Comparison of ENCODE assay signal across 8 cellular contexts in genomic region chr2:127811397-127811860, GRCh38. TPM values are rescaled to one million over a fixed set of nuclear protein-coding genes. Genes with fewer than 3 reads are reported as not detected.
DNase-seq lines count a peak whose midpoint lies in the region; TF ChIP-seq lines count a peak whose summit lies in the region.

No MANE protein-coding gene starts in this region.

- no peak for DNase-seq in activated T-cell treated with anti-CD3 and anti-CD28 coated beads, Interleukin-2, amount 50 U/mL, for 24 hours
- DNase-seq in activated T-cell treated with anti-CD3 and anti-CD28 coated beads, Interleukin-2, amount 50 U/mL, for 48 hours: no peak
- DNase-seq in MM.1S: no peak
- no peak for DNase-seq in GM13976 (ENCODE audit: low spot score)
- DNase-seq in stimulated activated CD4-positive, alpha-beta T cell treated with anti-CD3 and anti-CD28 coated beads, Interleukin-12 subunit alpha, Interleukin-12 subunit beta, amount 100 ng/mL, for 4 hours: no peak
- DNase-seq in mucosa of gallbladder (ENCODE audit: low spot score): no peak

- peaks cover 39% of the 10 kb centered on the region for H3K4me1 Mint-ChIP-seq in activated T-cell treated with anti-CD3 and anti-CD28 coated beads, Interleukin-2, amount 50 U/mL, for 24 hours (ENCODE audit: low read depth)
- H3K4me1 Mint-ChIP-seq in dendritic cell treated with granulocyte-macrophage colony-stimulating factor and Interleukin-4, amounts not matched to agents 40 ng/mL and 50 ng/mL, for 4 days (ENCODE audit: low read depth): peaks cover 29% of the 10 kb centered on the region

- H3K9me2 ChIP-seq in MM.1S (replicated peaks; ENCODE audit: insufficient read depth, low read length): no peaks in the 10 kb centered on the region

- H3K9me3 ChIP-seq in MM.1S (replicated peaks; ENCODE audit: insufficient read depth, low read length) (no peaks in the 10 kb centered on the region), mononuclear cell (ENCODE audit: low read depth, low read length) (no peaks in the 10 kb centered on the region)

- intact Hi-C loops in dendritic cell treated with granulocyte-macrophage colony-stimulating factor and Interleukin-4, amounts not matched to agents 40 ng/mL and 50 ng/mL, for 4 days (cut with micrococcal nuclease): loop anchor here (2.0 kb wide), 1 partner anchor 47 kb away; the partner anchor contains the start of gene POLR2D

- in situ Hi-C loops in GM13976 (cut with MboI; ENCODE audit: low sequenced_read_pairs, unreplicated experiment): no loop called here

- peaks cover 25% of the 10 kb centered on the region for H3F3A ChIP-seq in MM.1S (ENCODE audit: insufficient read depth, low read length)

- TF ChIP-seq CTCF in MM.1S (IDR thresholded peaks at IDR 0.05; ENCODE audit: low read length) (no peak), GM13976 (IDR thresholded peaks at IDR 0.05; ENCODE audit: borderline replicate concordance, control extremely low read depth, extremely low read depth, insufficient read depth, missing control alignments) (no peak)

- H2AFZ ChIP-seq in MM.1S (ENCODE audit: low read length): peak overlapping the region; percentile 85

- no peaks in the 10 kb centered on the region for H3K36me3 ChIP-seq in MM.1S (replicated peaks; ENCODE audit: insufficient read depth, low read length)

- H3K27ac Mint-ChIP-seq in activated T-cell treated with anti-CD3 and anti-CD28 coated beads, Interleukin-2, amount 50 U/mL, for 24 hours: peak overlapping the region; percentile 100
- peak overlapping the region; percentile 97 for H3K27ac Mint-ChIP-seq in dendritic cell treated with granulocyte-macrophage colony-stimulating factor and Interleukin-4, amounts not matched to agents 40 ng/mL and 50 ng/mL, for 4 days

- H3K9ac ChIP-seq in MM.1S (ENCODE audit: low read length): peak overlapping the region; percentile 97

- H3K4me3 ChIP-seq in MM.1S (ENCODE audit: low read length) (peak overlapping the region; percentile 77), mononuclear cell (ENCODE audit: low read length) (peak overlapping the region; percentile 90)

- H3K27me3 Mint-ChIP-seq in activated T-cell treated with anti-CD3 and anti-CD28 coated beads, Interleukin-2, amount 50 U/mL, for 24 hours: no peaks in the 10 kb centered on the region
- no peaks in the 10 kb centered on the region for H3K27me3 Mint-ChIP-seq in dendritic cell treated with granulocyte-macrophage colony-stimulating factor and Interleukin-4, amounts not matched to agents 40 ng/mL and 50 ng/mL, for 4 days

- peak overlapping the region; percentile 76 for H3K4me2 ChIP-seq in MM.1S (ENCODE audit: low read depth, low read length)

- peaks cover 22% of the 10 kb centered on the region; the same call in 1 of the 2 replicates for H4K20me1 ChIP-seq in MM.1S (ENCODE audit: insufficient read depth, low read length)

- peaks cover 33% of the 10 kb centered on the region for H3K36me3 Mint-ChIP-seq in activated T-cell treated with anti-CD3 and anti-CD28 coated beads, Interleukin-2, amount 50 U/mL, for 24 hours (ENCODE audit: low read depth)
- H3K36me3 Mint-ChIP-seq in dendritic cell treated with granulocyte-macrophage colony-stimulating factor and Interleukin-4, amounts not matched to agents 40 ng/mL and 50 ng/mL, for 4 days (ENCODE audit: low read depth): peaks cover 19% of the 10 kb centered on the region

- H3K4me1 ChIP-seq in MM.1S (ENCODE audit: low read length) (peaks cover 28% of the 10 kb centered on the region), mononuclear cell (ENCODE audit: insufficient read depth, low read length) (peaks cover 26% of the 10 kb centered on the region)

- H3K27ac ChIP-seq in MM.1S (ENCODE audit: low read length): peak overlapping the region; percentile 96

- H3K27me3 ChIP-seq in MM.1S (replicated peaks; ENCODE audit: insufficient read depth, low read length): no peaks in the 10 kb centered on the region
- no peaks in the 10 kb centered on the region for H3K27me3 ChIP-seq in mononuclear cell (ENCODE audit: insufficient read depth, low read length)

- peak overlapping the region; percentile 99 for H3K4me3 Mint-ChIP-seq in activated T-cell treated with anti-CD3 and anti-CD28 coated beads, Interleukin-2, amount 50 U/mL, for 24 hours
- peak overlapping the region; percentile 91 for H3K4me3 Mint-ChIP-seq in dendritic cell treated with granulocyte-macrophage colony-stimulating factor and Interleukin-4, amounts not matched to agents 40 ng/mL and 50 ng/mL, for 4 days

- H3K9me3 Mint-ChIP-seq in activated T-cell treated with anti-CD3 and anti-CD28 coated beads, Interleukin-2, amount 50 U/mL, for 24 hours: no peaks in the 10 kb centered on the region
- no peaks in the 10 kb centered on the region for H3K9me3 Mint-ChIP-seq in dendritic cell treated with granulocyte-macrophage colony-stimulating factor and Interleukin-4, amounts not matched to agents 40 ng/mL and 50 ng/mL, for 4 days

- peaks cover 52% of the 10 kb centered on the region for H3K79me2 ChIP-seq in MM.1S (ENCODE audit: low read length)

RNA-seq across cellular contexts. Expression of gene WDR33, which starts 0.5 kb away (rescaled TPM):
- total RNA-seq in mononuclear cell (68.0 TPM), mucosa of gallbladder (49.2 TPM)

RNA-seq across cellular contexts. Expression of gene POLR2D, which starts 46.5 kb away (rescaled TPM):
- total RNA-seq in mononuclear cell (17.0 TPM), mucosa of gallbladder (21.4 TPM)
